ENCODE assay signal across 18 cellular contexts in the genomic region with DNA sequence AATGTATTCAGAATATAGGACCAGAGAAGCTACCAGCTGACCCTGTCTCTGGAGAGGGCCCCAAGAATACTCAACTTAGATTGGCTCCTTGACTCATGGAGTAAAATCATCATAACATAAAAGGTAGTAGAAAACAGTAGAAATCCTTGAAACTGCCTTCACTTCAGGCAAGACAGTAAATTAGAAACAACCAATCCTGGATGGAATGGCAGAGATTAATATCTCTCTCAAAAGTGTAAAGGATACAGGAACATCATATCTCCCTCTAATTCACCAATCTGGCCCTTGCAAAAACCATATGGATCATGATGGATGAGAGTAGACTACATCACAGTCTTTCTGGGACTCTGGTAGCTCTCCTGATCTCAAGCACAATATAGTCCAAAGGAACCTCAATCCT. TPM values are rescaled to one million over a fixed set of nuclear protein-coding genes. Genes with fewer than 3 reads are reported as not detected.
DNase-seq lines count a peak whose midpoint lies in the region; FAIRE-seq and TF ChIP-seq lines count a peak whose summit lies in the region.
"Had no signal": no experiment of that assay in that cellular context is flagged by ENCODE, and none has a peak within 500 bp of the region (broad histone marks: within the 10 kb centered on the region; RNA-seq: fewer than 3 reads in every experiment).

No MANE protein-coding gene starts in this region.

- FAIRE-seq in keratinocyte (lab: Jason Lieb, UNC): no peak
- FAIRE-seq: HepG2 had no signal

- intact Hi-C loops in MCF 10A (cut with micrococcal nuclease): no loop called here
- intact Hi-C loops in breast epithelium (cut with DNase I; ENCODE audit: low total_unique reads): no loop called here

- dilution Hi-C loops in keratinocyte (cut with MboI; ENCODE audit: extremely low pct_ligation_motif_present, low sequenced_read_pairs): no loop called here

- H3K27me3 Mint-ChIP-seq in MCF 10A (ENCODE audit: insufficient read depth, unreplicated experiment): no peaks in the 10 kb centered on the region

- H3K9me1 ChIP-seq in keratinocyte (ENCODE audit: control insufficient read depth, extremely low read depth, insufficient read depth, low read length): no peaks in the 10 kb centered on the region

- H3K4me2 ChIP-seq in keratinocyte (ENCODE audit: control insufficient read depth, extremely low read depth, insufficient read depth, low read depth, low read length) (peak overlapping the region; percentile 19), osteoblast (ENCODE audit: insufficient read depth, low read length) (no peak overlapping the region)

- DNase-seq in MCF 10A (ENCODE audit: unreplicated experiment) (no peak), breast epithelium (ENCODE audit: low spot score in 2 of 2) (no peak), SK-N-MC (ENCODE audit: low read depth, low spot score) (no peak), keratinocyte (ENCODE audit: low read depth, low spot score) (no peak), H4 (ENCODE audit: low spot score) (no peak), NCI-H128 (lab: John Stamatoyannopoulos, UW; ENCODE audit: unreplicated experiment) (no peak), osteoblast (ENCODE audit: insufficient read length, low spot score, missing footprints) (no peak)
- no peak for DNase-seq in activated CD4-positive, alpha-beta T cell treated with anti-CD3 and anti-CD28 coated beads, Interleukin-2, amount 50 U/mL, for 1 hour
- DNase-seq: 8988T; CD4-positive, alpha-beta T cell; COR-L47; H7; KG1; NCI-H1694; NCI-H2081; NCI-H774 had no signal

- TF ChIP-seq CTCF in MCF 10A (IDR thresholded peaks at IDR 0.05; ENCODE audit: unreplicated experiment) (no peak), breast epithelium (IDR thresholded peaks at IDR 0.05) (no peak), keratinocyte (optimal IDR thresholded peaks at IDR 0.05 in 1 of 3, IDR thresholded peaks at IDR 0.05 in 1 of 3, conservative IDR thresholded peaks at IDR 0.05 in 1 of 3; ENCODE audit: extremely low read depth in 1 of 3, insufficient read depth in 2 of 3, low read length in 3 of 3) (no peak), osteoblast (IDR thresholded peaks at IDR 0.05; ENCODE audit: extremely low read depth, low read depth, low read length) (no peak)

- no peaks in the 10 kb centered on the region for H3K9me3 ChIP-seq in breast epithelium
- no peaks in the 10 kb centered on the region for H3K9me3 ChIP-seq in SK-N-MC (ENCODE audit: low read depth, low read length)
- H3K9me3 ChIP-seq in keratinocyte (ENCODE audit: control insufficient read depth, low read depth, low read length): no peaks in the 10 kb centered on the region
- no peaks in the 10 kb centered on the region for H3K9me3 ChIP-seq in osteoblast (ENCODE audit: low read depth, low read length)

- H3K4me1 ChIP-seq in breast epithelium (no peaks in the 10 kb centered on the region), keratinocyte (ENCODE audit: control insufficient read depth, extremely low read depth, insufficient read depth, low read length) (peaks cover 15% of the 10 kb centered on the region), osteoblast (ENCODE audit: insufficient read depth, low read length) (peaks cover 7% of the 10 kb centered on the region)

- H3K79me2 ChIP-seq in keratinocyte (ENCODE audit: control insufficient read depth, insufficient read depth, low read length) (no peaks in the 10 kb centered on the region), osteoblast (ENCODE audit: insufficient read depth, low read length) (no peaks in the 10 kb centered on the region)

- TF ChIP-seq POLR2A in breast epithelium (IDR thresholded peaks at IDR 0.05): no peak

- no peaks in the 10 kb centered on the region for H3K9me3 Mint-ChIP-seq in MCF 10A (ENCODE audit: unreplicated experiment)
- H3K9me3 Mint-ChIP-seq: CD4-positive, alpha-beta T cell had no signal

- H4K20me1 ChIP-seq in keratinocyte (ENCODE audit: control insufficient read depth, extremely low read depth, insufficient read depth, low read length) (no peaks in the 10 kb centered on the region), osteoblast (ENCODE audit: insufficient read depth, low read length) (no peaks in the 10 kb centered on the region)

- H3K4me3 Mint-ChIP-seq in MCF 10A (ENCODE audit: unreplicated experiment): no peak overlapping the region
- H3K4me3 Mint-ChIP-seq: CD4-positive, alpha-beta T cell had no signal

- H3K27me3 ChIP-seq in breast epithelium (no peaks in the 10 kb centered on the region), keratinocyte (ENCODE audit: control insufficient read depth, extremely low read depth, insufficient read depth, low read length) (no peaks in the 10 kb centered on the region), osteoblast (ENCODE audit: insufficient read depth, low read length) (no peaks in the 10 kb centered on the region)

- no peaks in the 10 kb centered on the region for H3K36me3 ChIP-seq in breast epithelium
- H3K36me3 ChIP-seq in SK-N-MC (ENCODE audit: insufficient read depth, low read length): no peaks in the 10 kb centered on the region
- H3K36me3 ChIP-seq in keratinocyte (ENCODE audit: control insufficient read depth in 2 of 2, extremely low read depth in 1 of 2, insufficient read depth in 2 of 2, low read length in 2 of 2): no peaks in the 10 kb centered on the region
- no peaks in the 10 kb centered on the region for H3K36me3 ChIP-seq in osteoblast (ENCODE audit: insufficient read depth, low read length)

- peaks cover 18% of the 10 kb centered on the region for H3K4me1 Mint-ChIP-seq in MCF 10A (ENCODE audit: insufficient read depth, unreplicated experiment)

- H3K27ac ChIP-seq in breast epithelium (no peak overlapping the region), SK-N-MC (peak overlapping the region; percentile 87), keratinocyte (ENCODE audit: control insufficient read depth, insufficient read depth, low read length) (peak overlapping the region; percentile 52), osteoblast (ENCODE audit: low read depth, low read length) (no peak overlapping the region)
- H3K27ac ChIP-seq: HL-60 had no signal

- H3K9ac ChIP-seq in SK-N-MC (ENCODE audit: insufficient read length) (no peak overlapping the region), keratinocyte (ENCODE audit: control insufficient read depth, extremely low read depth, insufficient read depth, low read length) (no peak overlapping the region)

- H3K4me3 ChIP-seq in breast epithelium (no peak overlapping the region), SK-N-MC (peak overlapping the region; percentile 26; the same call in 1 of the 2 replicates), keratinocyte (ENCODE audit: control insufficient read depth in 2 of 3, extremely low read depth in 1 of 3, insufficient read depth in 2 of 3, low read depth in 1 of 3, low read length in 3 of 3) (no peak overlapping the region), osteoblast (ENCODE audit: insufficient read depth, low read length) (no peak overlapping the region)

- CTCF ChIA-PET in MCF 10A (lab: Yijun Ruan, JAX): no interaction called here

- POLR2A ChIA-PET in MCF 10A (lab: Yijun Ruan, JAX): interaction anchor here (0.6 to 2.7 kb wide), 7 partner anchors 9 to 121 kb away, joined by 3 to 16 read pairs (median 4); a partner anchor contains a TSS

- no peaks in the 10 kb centered on the region for H3K36me3 Mint-ChIP-seq in MCF 10A (ENCODE audit: insufficient read depth, unreplicated experiment)

- BruUV-seq in MCF 10A (replicated peaks; lab: Mats Ljungman, UMichigan): no TSS peak

- H2AFZ ChIP-seq in keratinocyte (ENCODE audit: control insufficient read depth, low read length) (no peak overlapping the region), osteoblast (ENCODE audit: low read length) (no peak overlapping the region)

- H3K27ac Mint-ChIP-seq in MCF 10A (ENCODE audit: low read depth, unreplicated experiment): peak overlapping the region; percentile 25
- H3K27ac Mint-ChIP-seq: CD4-positive, alpha-beta T cell had no signal

RNA-seq across cellular contexts. Expression of a gene that starts 20.4 kb away (rescaled TPM):
- total RNA-seq in MCF 10A (2022) (4.8 and 5.1 TPM in 2 replicates), breast epithelium (10 to 100 TPM; 14.1 to 19.5 (median 15.7) TPM), osteoblast (10.6 and 11.6 TPM in 2 replicates)
- polyA plus RNA-seq in keratinocyte: 2.4 to 3.6 TPM (median 2.4 TPM) in 3 replicates
- 5.0 TPM for polyA plus RNA-seq in keratinocyte (2011; ENCODE audit: low read depth)
- 3.2 and 4.1 TPM in 2 replicates for polyA plus RNA-seq in keratinocyte (2011; cell fraction: cytosol; rRNA removed)
- polyA plus RNA-seq in keratinocyte (2011; cell fraction: nucleus; rRNA removed): 3.8 and 4.5 TPM in 2 replicates
- polyA plus RNA-seq in keratinocyte (2012; ENCODE audit: low replicate concordance): 1.7 and 2.7 TPM in 2 replicates
- 1.4 to 4.8 TPM (median 3.2 TPM) in 3 replicates for polyA minus RNA-seq in keratinocyte
- 11.5 TPM for polyA minus RNA-seq in keratinocyte (2011; cell fraction: cytosol; rRNA and poly(A)+ RNA removed)
- polyA minus RNA-seq in keratinocyte (2011; cell fraction: nucleus; rRNA and poly(A)+ RNA removed): 5.7 and 7.6 TPM in 2 replicates
- 6.9 and 8.4 TPM in 2 replicates for total RNA-seq in H4 (2014; rRNA removed; shearing (Covaris generic))

RNA-seq across cellular contexts. Expression of a gene that starts 58.9 kb away (rescaled TPM):
- total RNA-seq in MCF 10A (2022): 10.6 and 10.9 TPM in 2 replicates
- 10 to 100 TPM in 1 of 3 donors, 1 to 10 TPM in 2; 8.0 to 11.7 (median 8.2) TPM for total RNA-seq in breast epithelium
- 3.9 to 6.4 TPM (median 4.3 TPM) in 3 replicates for polyA plus RNA-seq in keratinocyte
- 3.4 TPM for polyA plus RNA-seq in keratinocyte (2011; ENCODE audit: low read depth)
- polyA plus RNA-seq in keratinocyte (2011; cell fraction: cytosol; rRNA removed): 2.1 and 4.5 TPM in 2 replicates
- 5.0 and 7.3 TPM in 2 replicates for polyA plus RNA-seq in keratinocyte (2011; cell fraction: nucleus; rRNA removed)
- 3.8 and 5.3 TPM in 2 replicates for polyA plus RNA-seq in keratinocyte (2012; ENCODE audit: low replicate concordance)
- polyA minus RNA-seq in keratinocyte: 1.4 to 10.1 TPM (median 5.1 TPM) in 3 replicates
- 3.6 TPM for polyA minus RNA-seq in keratinocyte (2011; cell fraction: cytosol; rRNA and poly(A)+ RNA removed)
- 5.1 and 10.3 TPM in 2 replicates for polyA minus RNA-seq in keratinocyte (2011; cell fraction: nucleus; rRNA and poly(A)+ RNA removed)
- total RNA-seq in H4 (2014; rRNA removed; shearing (Covaris generic)): 3.3 and 5.5 TPM in 2 replicates
- total RNA-seq in osteoblast: 14.1 and 14.5 TPM in 2 replicates

Comparison
In these comparisons a context has a peak if more than half of its experiments do, and no peak if none do; other contexts are left out.
1. H3K27ac ChIP-seq: peak in SK-N-MC (single experiment) and keratinocyte (single experiment); none in breast epithelium (0 of 2) and osteoblast (single experiment).